In genomic region chr1:184222561-184223157, GRCh38 we compare ENCODE assay signal across 8 cellular contexts.
DNase-seq lines count a peak whose midpoint lies in the region; ATAC-seq and TF ChIP-seq lines count a peak whose summit lies in the region.

No MANE protein-coding gene starts in this region.

- no peak for TF ChIP-seq POLR2A in testis (IDR thresholded peaks at IDR 0.05)

- CTCF ChIA-PET in AG04449 (lab: Yijun Ruan, JAX): interaction anchor here (0.7 to 4.6 kb wide), 36 partner anchors 8 to 477 kb away, joined by 3 to 64 read pairs (median 5); no protein-coding TSS in a partner anchor
- CTCF ChIA-PET in naive thymus-derived CD4-positive, alpha-beta T cell (lab: Charles Lee): interaction anchor here (1.1 to 1.5 kb wide), 3 partner anchors 266 to 307 kb away, joined by 3 to 7 read pairs (median 3); no protein-coding TSS in a partner anchor

- H3K4me1 ChIP-seq in naive thymus-derived CD4-positive, alpha-beta T cell (ENCODE audit: control insufficient read depth in 2 of 2, insufficient read depth in 2 of 2, low read length in 2 of 2): no peaks in the 10 kb centered on the region
- H3K4me1 ChIP-seq in testis: no peaks in the 10 kb centered on the region

- H3K36me3 ChIP-seq in naive thymus-derived CD4-positive, alpha-beta T cell (ENCODE audit: control insufficient read depth in 2 of 3, insufficient read depth in 3 of 3, low read length in 3 of 3): no peaks in the 10 kb centered on the region
- no peaks in the 10 kb centered on the region for H3K36me3 ChIP-seq in testis (ENCODE audit: low read depth, missing control alignments)

- peak overlapping the region in 1 of 9 donors; percentile 6 for H3K27ac Mint-ChIP-seq in naive thymus-derived CD4-positive, alpha-beta T cell

- no peaks in the 10 kb centered on the region for H3K27me3 ChIP-seq in naive thymus-derived CD4-positive, alpha-beta T cell (ENCODE audit: control insufficient read depth in 2 of 2, insufficient read depth in 2 of 2, low read length in 2 of 2)
- no peaks in the 10 kb centered on the region for H3K27me3 ChIP-seq in testis

- peak; percentile 68 for ATAC-seq in esophagus mucosa
- peak; percentile 60 for ATAC-seq in naive thymus-derived CD4-positive, alpha-beta T cell

- 27 to 33% methylated on average over 12 of the region's 12 CpGs for WGBS in testis, 2 donors

- TF ChIP-seq CTCF in AG04449 (IDR thresholded peaks at IDR 0.05; ENCODE audit: insufficient read depth, low read length, missing control alignments) (peak; percentile 78), GM12873 (IDR thresholded peaks at IDR 0.05; ENCODE audit: insufficient read depth, low read depth, low read length, missing control alignments) (peak; percentile 91), testis (IDR thresholded peaks at IDR 0.05) (peak; percentile 88 to 94 (median 94))

- H3K4me3 ChIP-seq in AG04449 (ENCODE audit: low read depth, low read length): no peak overlapping the region
- no peak overlapping the region for H3K4me3 ChIP-seq in naive thymus-derived CD4-positive, alpha-beta T cell (ENCODE audit: low read length)
- no peak overlapping the region for H3K4me3 ChIP-seq in testis

- H3K9me3 ChIP-seq in naive thymus-derived CD4-positive, alpha-beta T cell (ENCODE audit: control insufficient read depth in 2 of 3, low read length in 3 of 3): no peaks in the 10 kb centered on the region
- H3K9me3 ChIP-seq in testis: no peaks in the 10 kb centered on the region

- peak overlapping the region in 2 of 10 donors; percentile 3 to 5 for H3K4me3 Mint-ChIP-seq in naive thymus-derived CD4-positive, alpha-beta T cell

- H3K4me1 Mint-ChIP-seq in naive thymus-derived CD4-positive, alpha-beta T cell: peaks cover 0 to 4% (median 0%) of the 10 kb centered on the region in 7 donors

- POLR2A ChIA-PET in AG04449 (lab: Yijun Ruan, JAX): no interaction called here
- POLR2A ChIA-PET in naive thymus-derived CD4-positive, alpha-beta T cell (lab: Charles Lee): no interaction called here

- peaks cover 0 to 19% (median 9%) of the 10 kb centered on the region in 5 donors for H3K27me3 Mint-ChIP-seq in naive thymus-derived CD4-positive, alpha-beta T cell

- intact Hi-C loops in naive thymus-derived CD4-positive, alpha-beta T cell (cut with micrococcal nuclease): loop anchor here (1.0 to 5.0 kb wide), 5 partner anchors 60 to 567 kb away; no protein-coding TSS in a partner anchor
- intact Hi-C loops in testis (cut with DNase I; ENCODE audit: low total_unique reads): loop anchor here (10.0 kb wide), 1 partner anchor 148 kb away; no protein-coding TSS in a partner anchor

- H3K36me3 Mint-ChIP-seq in naive thymus-derived CD4-positive, alpha-beta T cell: no peaks in the 10 kb centered on the region

- DNase-seq in AG04449 (ENCODE audit: low read depth, low spot score) (no peak), NCI-H2171 treated with DMSO at 0.1 percent for 48 hours (lab: John Stamatoyannopoulos, UW) (peak; percentile 56), testis (peak; percentile 49), NCI-H1694 (lab: John Stamatoyannopoulos, UW) (no peak)
- peak; percentile 70 for DNase-seq in activated CD8-positive, alpha-beta memory T cell treated with anti-CD3 and anti-CD28 coated beads for 24 hours
- DNase-seq in naive thymus-derived CD4-positive, alpha-beta T cell: peak in 6 of 9 donors; percentile 11 to 31 (median 26)

- no peaks in the 10 kb centered on the region for H3K9me3 Mint-ChIP-seq in naive thymus-derived CD4-positive, alpha-beta T cell

- H3K27ac ChIP-seq in naive thymus-derived CD4-positive, alpha-beta T cell (ENCODE audit: low read depth, low read length): no peak overlapping the region
- no peak overlapping the region for H3K27ac ChIP-seq in testis

Comparison
In these comparisons a context has a peak if more than half of its experiments do, and no peak if none do; other contexts are left out.
1. DNase-seq: peak in NCI-H2171 treated with DMSO at 0.1 percent for 48 hours (single experiment), activated CD8-positive, alpha-beta memory T cell treated with anti-CD3 and anti-CD28 coated beads for 24 hours (single experiment), naive thymus-derived CD4-positive, alpha-beta T cell (6 of 9) and testis (single experiment); none in AG04449 (single experiment) and NCI-H1694 (single experiment).
2. Peak in every context shown above with its lines, with median percentiles within 50 percentile points of each other: CTCF ChIP-seq.